In the genomic region with DNA sequence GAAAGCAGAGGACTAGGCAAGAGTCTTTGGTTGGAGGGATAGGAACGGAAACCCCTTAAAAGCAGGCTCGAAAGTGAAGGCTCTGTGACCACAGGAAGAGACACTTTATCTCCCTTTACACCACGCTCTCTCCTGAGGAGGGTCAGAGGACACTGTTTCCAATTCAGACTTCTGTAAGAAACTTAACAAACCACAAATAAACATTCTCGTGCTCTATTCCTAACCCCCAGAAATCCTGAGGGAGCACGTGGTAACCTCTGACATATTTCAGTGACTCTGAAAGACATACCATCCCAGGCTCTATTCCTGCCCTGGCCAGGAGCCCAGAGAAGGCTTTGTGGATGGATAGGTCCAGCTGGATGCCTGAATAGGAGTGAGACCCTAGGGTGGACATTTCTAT, we compare ENCODE assay signal across 20 cellular contexts.
DNase-seq lines count a peak whose midpoint lies in the region; ATAC-seq, FAIRE-seq and TF ChIP-seq lines count a peak whose summit lies in the region.
"Had no signal": no experiment of that assay in that cellular context is flagged by ENCODE, and none has a peak within 500 bp of the region (broad histone marks: within the 10 kb centered on the region; RNA-seq: fewer than 3 reads in every experiment).

No MANE protein-coding gene starts in this region.

- H3K4me3 ChIP-seq in astrocyte (ENCODE audit: insufficient read depth, low read depth, low read length) (no peak overlapping the region), neural progenitor cell (no peak overlapping the region), ascending aorta (no peak overlapping the region)
- H3K4me3 ChIP-seq: HAP-1 had no signal

- H3K36me3 ChIP-seq in astrocyte (ENCODE audit: insufficient read depth, low read length) (no peaks in the 10 kb centered on the region), neural progenitor cell (no peaks in the 10 kb centered on the region), ascending aorta (no peaks in the 10 kb centered on the region)
- H3K36me3 ChIP-seq: HAP-1 had no signal

- H2AFZ ChIP-seq in astrocyte (ENCODE audit: low read depth, low read length): no peak overlapping the region
- peak overlapping the region; percentile 17 for H2AFZ ChIP-seq in neural progenitor cell (replicated peaks)

- H3K4me2 ChIP-seq in astrocyte (ENCODE audit: low read length): no peak overlapping the region
- no peak overlapping the region for H3K4me2 ChIP-seq in neural progenitor cell

- peaks cover 10% of the 10 kb centered on the region for H3K27me3 Mint-ChIP-seq in astrocyte (ENCODE audit: low read depth, unreplicated experiment)
- H3K27me3 Mint-ChIP-seq in neural progenitor cell (ENCODE audit: insufficient read depth, low read depth): no peaks in the 10 kb centered on the region
- H3K27me3 Mint-ChIP-seq in glutamatergic neuron (ENCODE audit: unreplicated experiment): no peaks in the 10 kb centered on the region
- H3K27me3 Mint-ChIP-seq: B cell; CD4-positive, alpha-beta T cell had no signal

- H3K79me2 ChIP-seq in astrocyte (ENCODE audit: insufficient read depth, low read length): no peaks in the 10 kb centered on the region
- H3K79me2 ChIP-seq in neural progenitor cell (ENCODE audit: low read depth): no peaks in the 10 kb centered on the region

- H3K27ac Mint-ChIP-seq in astrocyte (ENCODE audit: unreplicated experiment) (peak overlapping the region; percentile 10), neural progenitor cell (peak overlapping the region; percentile 66), glutamatergic neuron (ENCODE audit: unreplicated experiment) (no peak overlapping the region)
- H3K27ac Mint-ChIP-seq: B cell; CD4-positive, alpha-beta T cell had no signal

- TF ChIP-seq CTCF in astrocyte (IDR thresholded peaks at IDR 0.05; ENCODE audit: insufficient read depth, low read depth, low read length) (no peak), neural progenitor cell (IDR thresholded peaks at IDR 0.05) (no peak), glutamatergic neuron (IDR thresholded peaks at IDR 0.05; ENCODE audit: partially characterized antibody, unreplicated experiment) (no peak), ascending aorta (IDR thresholded peaks at IDR 0.05) (no peak)

- ATAC-seq in left ventricle myocardium superior: peak; percentile 37
- ATAC-seq in left cardiac atrium: no peak
- ATAC-seq in left colon: no peak

- H3K27ac ChIP-seq in astrocyte (ENCODE audit: low read depth, low read length) (no peak overlapping the region), neural progenitor cell (no peak overlapping the region), ascending aorta (no peak overlapping the region)

- H3K27me3 ChIP-seq in astrocyte (ENCODE audit: insufficient read depth, low read length) (no peaks in the 10 kb centered on the region), neural progenitor cell (no peaks in the 10 kb centered on the region), ascending aorta (no peaks in the 10 kb centered on the region)

- intact Hi-C loops in left ventricle myocardium superior (cut with micrococcal nuclease) (loop anchor here (10.0 kb wide), 1 partner anchor 210 kb away; a partner anchor contains a TSS), left cardiac atrium (cut with DNase I) (loop anchor here in 1 of 2 donors (5.0 kb wide), 1 partner anchor 208 kb away; a partner anchor contains a TSS), left colon (cut with DNase I, micrococcal nuclease) (no loop called here), ascending aorta (cut with DNase I) (no loop called here)

- FAIRE-seq in astrocyte (lab: Jason Lieb, UNC): no peak
- FAIRE-seq: G401.6 had no signal

- H3K9me3 ChIP-seq in astrocyte (ENCODE audit: insufficient read depth, low read depth, low read length): peaks cover 3% of the 10 kb centered on the region
- H3K9me3 ChIP-seq in neural progenitor cell (ENCODE audit: low read depth): no peaks in the 10 kb centered on the region
- no peaks in the 10 kb centered on the region for H3K9me3 ChIP-seq in ascending aorta
- H3K9me3 ChIP-seq: Caco-2, HAP-1 had no signal

- H3K4me1 Mint-ChIP-seq in astrocyte (ENCODE audit: low read depth, unreplicated experiment) (peaks cover 7% of the 10 kb centered on the region), neural progenitor cell (peaks cover 52% of the 10 kb centered on the region), glutamatergic neuron (ENCODE audit: low read depth, unreplicated experiment) (peaks cover 8% of the 10 kb centered on the region)
- H3K4me1 Mint-ChIP-seq: B cell had no signal

- H3K4me3 Mint-ChIP-seq in astrocyte (ENCODE audit: unreplicated experiment): no peak overlapping the region
- H3K4me3 Mint-ChIP-seq in neural progenitor cell: peak overlapping the region; percentile 25
- H3K4me3 Mint-ChIP-seq in glutamatergic neuron (ENCODE audit: unreplicated experiment): no peak overlapping the region
- H3K4me3 Mint-ChIP-seq: B cell; CD4-positive, alpha-beta T cell had no signal

- H3K9ac ChIP-seq in astrocyte (ENCODE audit: low read length) (no peak overlapping the region), neural progenitor cell (no peak overlapping the region)

- H3K36me3 Mint-ChIP-seq in astrocyte (ENCODE audit: low read depth, unreplicated experiment): no peaks in the 10 kb centered on the region
- H3K36me3 Mint-ChIP-seq in neural progenitor cell: no peaks in the 10 kb centered on the region
- H3K36me3 Mint-ChIP-seq in glutamatergic neuron (ENCODE audit: unreplicated experiment): no peaks in the 10 kb centered on the region

- H3F3A ChIP-seq in neural progenitor cell (ENCODE audit: low read depth): peaks cover 11% of the 10 kb centered on the region

- no peaks in the 10 kb centered on the region for H4K20me1 ChIP-seq in astrocyte (ENCODE audit: insufficient read depth, low read length)
- H4K20me1 ChIP-seq in neural progenitor cell (ENCODE audit: low read depth): no peaks in the 10 kb centered on the region

- H3K4me1 ChIP-seq in astrocyte (ENCODE audit: insufficient read depth, low read length) (no peaks in the 10 kb centered on the region), neural progenitor cell (peaks cover 22% of the 10 kb centered on the region), ascending aorta (no peaks in the 10 kb centered on the region)
- H3K4me1 ChIP-seq: Caco-2, HAP-1 had no signal

- H3K9me3 Mint-ChIP-seq in astrocyte (ENCODE audit: unreplicated experiment): peaks cover 5% of the 10 kb centered on the region
- peaks cover 14% of the 10 kb centered on the region for H3K9me3 Mint-ChIP-seq in neural progenitor cell
- peaks cover 5% of the 10 kb centered on the region for H3K9me3 Mint-ChIP-seq in glutamatergic neuron (ENCODE audit: unreplicated experiment)
- H3K9me3 Mint-ChIP-seq: CD4-positive, alpha-beta T cell had no signal

- no peak for DNase-seq in left ventricle myocardium superior
- DNase-seq in left cardiac atrium: no peak
- DNase-seq in astrocyte (ENCODE audit: low read depth): no peak
- no peak for DNase-seq in neural progenitor cell (ENCODE audit: low spot score)
- no peak for DNase-seq in glutamatergic neuron
- no peak for DNase-seq in left colon
- no peak for DNase-seq in anterior cingulate cortex (lab: John Stamatoyannopoulos, UW)
- no peak for DNase-seq in ascending aorta (ENCODE audit: low spot score in 2 of 2)
- DNase-seq: CD4-positive, alpha-beta T cell; Kasumi-1; NCI-H1105; NCI-H1694; NCI-H2081 treated with DMSO at 0.1 percent for 48 hours; NCI-H446 treated with DMSO at 0.1 percent for 48 hours; NCI-H69; SHP77 treated with DMSO at 0.1 percent for 48 hours had no signal
